Comparison of ENCODE assay signal across 12 cellular contexts in the genomic region with DNA sequence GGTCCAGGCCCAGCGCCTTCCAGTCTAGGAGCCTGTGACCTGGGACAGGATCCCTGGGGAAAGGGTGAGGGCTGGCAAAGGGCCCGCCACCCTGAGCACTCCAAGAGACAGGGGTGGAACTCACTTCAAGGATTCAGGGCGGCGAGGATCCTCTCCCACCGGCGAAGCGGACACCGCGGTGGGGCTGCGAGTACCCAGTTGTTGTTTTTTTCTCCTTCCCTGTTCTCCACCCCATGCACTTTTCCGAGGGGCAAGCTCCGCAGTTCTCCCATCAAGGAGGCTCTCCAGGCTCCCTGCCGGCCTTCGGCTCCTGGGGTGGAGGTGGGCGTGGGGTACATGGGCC. TPM values are rescaled to one million over a fixed set of nuclear protein-coding genes. Genes with fewer than 3 reads are reported as not detected.
DNase-seq lines count a peak whose midpoint lies in the region; ATAC-seq and TF ChIP-seq lines count a peak whose summit lies in the region.
"Had no signal": no experiment of that assay in that cellular context is flagged by ENCODE, and none has a peak within 500 bp of the region (broad histone marks: within the 10 kb centered on the region; RNA-seq: fewer than 3 reads in every experiment).

No MANE protein-coding gene starts in this region.

- TF ChIP-seq CTCF in A673 (conservative IDR thresholded peaks at IDR 0.05; ENCODE audit: low read depth, low read length) (no peak), MM.1S (IDR thresholded peaks at IDR 0.05; ENCODE audit: low read length) (no peak), endothelial cell (IDR thresholded peaks at IDR 0.05; ENCODE audit: unreplicated experiment) (no peak)

- H2AFZ ChIP-seq in MM.1S (ENCODE audit: low read length): no peak overlapping the region

- H3K36me3 ChIP-seq in A673 (ENCODE audit: insufficient read depth, low read length, poor library complexity, severe bottlenecking) (no peaks in the 10 kb centered on the region), MM.1S (replicated peaks; ENCODE audit: insufficient read depth, low read length) (no peaks in the 10 kb centered on the region)
- H3K36me3 ChIP-seq in naive thymus-derived CD4-positive, alpha-beta T cell (ENCODE audit: control insufficient read depth in 2 of 3, insufficient read depth in 3 of 3, low read length in 3 of 3): no peaks in the 10 kb centered on the region

- ATAC-seq in naive thymus-derived CD4-positive, alpha-beta T cell: no peak
- no peak for ATAC-seq in HG03457 (IDR thresholded peaks at IDR 0.05; ENCODE audit: unreplicated experiment)
- ATAC-seq: CD8-positive, alpha-beta T cell had no signal

- no TSS peak for BruUV-seq in A673 (replicated peaks; lab: Mats Ljungman, UMichigan)

- no peaks in the 10 kb centered on the region for H3K36me3 Mint-ChIP-seq in endothelial cell (ENCODE audit: low read depth, unreplicated experiment)
- H3K36me3 Mint-ChIP-seq in naive thymus-derived CD4-positive, alpha-beta T cell: peaks cover 0 to 4% (median 0%) of the 10 kb centered on the region in 5 donors
- H3K36me3 Mint-ChIP-seq: CD8-positive, alpha-beta T cell had no signal

- H3K4me1 ChIP-seq in A673 (ENCODE audit: insufficient read depth, low read length, poor library complexity, severe bottlenecking): peaks cover 13% of the 10 kb centered on the region
- H3K4me1 ChIP-seq in MM.1S (ENCODE audit: low read length): no peaks in the 10 kb centered on the region
- no peaks in the 10 kb centered on the region for H3K4me1 ChIP-seq in naive thymus-derived CD4-positive, alpha-beta T cell (ENCODE audit: control insufficient read depth in 2 of 2, insufficient read depth in 2 of 2, low read length in 2 of 2)

- no peaks in the 10 kb centered on the region for H3K9me2 ChIP-seq in MM.1S (replicated peaks; ENCODE audit: insufficient read depth, low read length)

- H3K27me3 Mint-ChIP-seq in endothelial cell (ENCODE audit: unreplicated experiment): peaks cover 13% of the 10 kb centered on the region
- peaks cover 51 to 70% (median 60%) of the 10 kb centered on the region in 5 donors for H3K27me3 Mint-ChIP-seq in naive thymus-derived CD4-positive, alpha-beta T cell

- no peaks in the 10 kb centered on the region for H3K9me3 Mint-ChIP-seq in endothelial cell (ENCODE audit: unreplicated experiment)
- H3K9me3 Mint-ChIP-seq in naive thymus-derived CD4-positive, alpha-beta T cell: peaks cover 0 to 3% (median 0%) of the 10 kb centered on the region in 11 donors
- H3K9me3 Mint-ChIP-seq: CD8-positive, alpha-beta T cell; stimulated activated naive CD8-positive, alpha-beta T cell treated with anti-CD3 and anti-CD28 coated beads, Interleukin-15, amount 100 ng/mL, for 72 hours had no signal

- H3K79me2 ChIP-seq in MM.1S (ENCODE audit: low read length): no peaks in the 10 kb centered on the region

- H3K4me1 Mint-ChIP-seq in endothelial cell (ENCODE audit: unreplicated experiment): no peaks in the 10 kb centered on the region
- peaks cover 0 to 10% (median 3%) of the 10 kb centered on the region in 7 donors for H3K4me1 Mint-ChIP-seq in naive thymus-derived CD4-positive, alpha-beta T cell

- H3F3A ChIP-seq in MM.1S (ENCODE audit: insufficient read depth, low read length): no peaks in the 10 kb centered on the region

- peak overlapping the region; percentile 49; the same call in 1 of the 2 replicates for H3K4me2 ChIP-seq in MM.1S (ENCODE audit: low read depth, low read length)

- CTCF ChIA-PET in A673 (lab: Charles Lee): no interaction called here
- CTCF ChIA-PET in naive thymus-derived CD4-positive, alpha-beta T cell (lab: Charles Lee): no interaction called here

- H3K27ac ChIP-seq in A673 (ENCODE audit: low read depth, low read length, poor library complexity, severe bottlenecking) (no peak overlapping the region), MM.1S (ENCODE audit: low read length) (no peak overlapping the region)
- H3K27ac ChIP-seq in naive thymus-derived CD4-positive, alpha-beta T cell (ENCODE audit: low read depth, low read length): no peak overlapping the region
- H3K27ac ChIP-seq: epithelial cell of prostate had no signal

- H3K27me3 ChIP-seq in A673 (replicated peaks; ENCODE audit: insufficient read depth, low read depth, low read length, poor library complexity) (no peaks in the 10 kb centered on the region), MM.1S (replicated peaks; ENCODE audit: insufficient read depth, low read length) (peaks cover 13% of the 10 kb centered on the region; the same call in 1 of the 2 replicates)
- H3K27me3 ChIP-seq in naive thymus-derived CD4-positive, alpha-beta T cell (ENCODE audit: control insufficient read depth in 2 of 2, insufficient read depth in 2 of 2, low read length in 2 of 2): peaks cover 0 to 10% of the 10 kb centered on the region in 2 donors

- no peak for DNase-seq in A673 (ENCODE audit: low spot score)
- no peak for DNase-seq in MM.1S
- no peak for DNase-seq in endothelial cell (ENCODE audit: low spot score)
- DNase-seq in naive thymus-derived CD4-positive, alpha-beta T cell: no peak
- no peak for DNase-seq in ureter (ENCODE audit: low spot score)
- no peak for DNase-seq in activated CD8-positive, alpha-beta memory T cell treated with anti-CD3 and anti-CD28 coated beads, Interleukin-2, amount 50 U/mL, for 4 hours
- DNase-seq in NCI-H2171 (lab: John Stamatoyannopoulos, UW): no peak
- DNase-seq: CD8-positive, alpha-beta T cell; stimulated activated naive CD8-positive, alpha-beta T cell treated with anti-CD3 and anti-CD28 coated beads, Interleukin-15, amount 100 ng/mL, for 72 hours had no signal

- H3K9me3 ChIP-seq in A673 (ENCODE audit: low read depth, low read length, poor library complexity, severe bottlenecking) (no peaks in the 10 kb centered on the region), MM.1S (replicated peaks; ENCODE audit: insufficient read depth, low read length) (no peaks in the 10 kb centered on the region)
- no peaks in the 10 kb centered on the region for H3K9me3 ChIP-seq in naive thymus-derived CD4-positive, alpha-beta T cell (ENCODE audit: control insufficient read depth in 2 of 3, low read length in 3 of 3)

- H4K20me1 ChIP-seq in MM.1S (ENCODE audit: insufficient read depth, low read length): no peaks in the 10 kb centered on the region

- POLR2A ChIA-PET in A673 (lab: Charles Lee; ENCODE audit: low non-redundant PET): no interaction called here
- POLR2A ChIA-PET in naive thymus-derived CD4-positive, alpha-beta T cell (lab: Charles Lee): no interaction called here

- H3K9ac ChIP-seq in MM.1S (ENCODE audit: low read length): no peak overlapping the region

- intact Hi-C loops in A673 (cut with micrococcal nuclease; ENCODE audit: unreplicated experiment): no loop called here
- intact Hi-C loops in naive thymus-derived CD4-positive, alpha-beta T cell (cut with micrococcal nuclease): no loop called here

- no peak overlapping the region for H3K27ac Mint-ChIP-seq in endothelial cell (ENCODE audit: unreplicated experiment)
- H3K27ac Mint-ChIP-seq in naive thymus-derived CD4-positive, alpha-beta T cell: no peak overlapping the region
- H3K27ac Mint-ChIP-seq: CD8-positive, alpha-beta T cell; stimulated activated naive CD8-positive, alpha-beta T cell treated with anti-CD3 and anti-CD28 coated beads, Interleukin-15, amount 100 ng/mL, for 72 hours had no signal

- H3K4me3 ChIP-seq in A673 (ENCODE audit: low read depth, low read length, poor library complexity, severe bottlenecking): peak overlapping the region; percentile 71
- H3K4me3 ChIP-seq in MM.1S (ENCODE audit: low read length): no peak overlapping the region
- no peak overlapping the region for H3K4me3 ChIP-seq in naive thymus-derived CD4-positive, alpha-beta T cell (ENCODE audit: low read length)

- peak overlapping the region; percentile 62 for H3K4me3 Mint-ChIP-seq in endothelial cell (ENCODE audit: unreplicated experiment)
- peak overlapping the region in 7 of 10 donors; percentile 28 to 71 (median 63) for H3K4me3 Mint-ChIP-seq in naive thymus-derived CD4-positive, alpha-beta T cell

RNA-seq across cellular contexts. Expression of a gene that starts 0.4 kb away (rescaled TPM):
- total RNA-seq in A673 (2021) (16.0 and 19.1 TPM in 2 replicates), endothelial cell (ENCODE audit: unreplicated experiment) (0.15 TPM), ureter (6.5 TPM)
- under 1 TPM in 1 of 5 experiments, not detected in 4; 0.11 TPM for total RNA-seq in naive thymus-derived CD4-positive, alpha-beta T cell
- not detected for polyA plus RNA-seq in naive thymus-derived CD4-positive, alpha-beta T cell
- total RNA-seq: CD8-positive, alpha-beta T cell; OCI-LY7 had no signal
